In genomic region chr22:46667245-46667623, GRCh38 we compare ENCODE assay signal across 2 cellular contexts.
TF ChIP-seq lines count a peak whose summit lies in the region.

No MANE protein-coding gene starts in this region.

TF ChIP-seq in HEK293, 187 proteins besides CTCF, POLR2A, EP300 and RAD21 (continued from another document):
- no peak for TF ChIP-seq PRDM10 (tag by site-specific recombination; IDR thresholded peaks at IDR 0.05)

TF ChIP-seq in H1, 55 proteins besides CTCF, POLR2A, EP300 and RAD21 (continued from another document):
- no peak for TF ChIP-seq GABPA (IDR thresholded peaks at IDR 0.05; ENCODE audit: borderline replicate concordance, insufficient read depth, low read length)
- TF ChIP-seq ASH2L (IDR thresholded peaks at IDR 0.05; ENCODE audit: low read length) = no peak
- TF ChIP-seq BRCA1 (IDR thresholded peaks at IDR 0.05; ENCODE audit: low read depth, low read length) = no peak
- no peak for TF ChIP-seq SIX5 (IDR thresholded peaks at IDR 0.05; ENCODE audit: low read depth, low read length)
- no peak for TF ChIP-seq EGR1 (IDR thresholded peaks at IDR 0.05; ENCODE audit: borderline replicate concordance, low read depth, low read length)
- TF ChIP-seq YY1 (IDR thresholded peaks at IDR 0.05; ENCODE audit: low read depth, low read length) = no peak
- no peak for TF ChIP-seq SIRT6 (IDR thresholded peaks at IDR 0.05; ENCODE audit: low read length)
